In the genomic region with DNA sequence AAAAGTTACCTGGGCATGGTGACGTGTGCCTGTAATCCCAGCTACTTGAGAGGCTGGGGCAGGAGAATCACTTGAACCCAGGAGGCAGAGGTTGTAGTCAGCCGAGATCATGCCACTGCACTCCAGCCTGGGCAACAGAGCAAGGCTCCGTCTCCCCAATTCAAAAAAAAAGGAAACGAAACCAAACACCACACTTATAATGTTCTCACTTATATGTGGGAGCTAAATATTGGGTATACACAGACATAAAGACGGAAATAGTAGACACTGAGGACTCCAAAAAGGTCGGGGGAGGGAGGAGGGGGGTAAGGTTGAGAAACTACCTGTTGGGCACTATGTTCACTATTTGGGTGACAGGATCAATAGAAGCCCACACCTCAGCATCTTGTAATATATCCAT, we compare ENCODE assay signal across 17 cellular contexts.
DNase-seq lines count a peak whose midpoint lies in the region; TF ChIP-seq lines count a peak whose summit lies in the region.
"Had no signal": no experiment of that assay in that cellular context is flagged by ENCODE, and none has a peak within 500 bp of the region (broad histone marks: within the 10 kb centered on the region; RNA-seq: fewer than 3 reads in every experiment).

No MANE protein-coding gene starts in this region.

- CTCF ChIA-PET in activated CD4-positive, alpha-beta memory T cell treated with anti-CD3 and anti-CD28 coated beads, Interleukin-2, amount 10 ng/mL, durations not matched to agents 7 days and 5 days (lab: Charles Lee) = interaction anchor here (0.7 kb wide), 1 partner anchor 9 kb away, joined by 3 read pairs; no protein-coding TSS in a partner anchor
- CTCF ChIA-PET in activated CD4-positive, alpha-beta memory T cell treated with anti-CD3 and anti-CD28 coated beads for 36 hours (lab: Charles Lee) = no interaction called here

- in situ Hi-C loops in HAP-1 (cut with MboI; ENCODE audit: low sequenced_read_pairs) = no loop called here
- in situ Hi-C loops in transverse colon (cut with MboI; ENCODE audit: low pct_ligation_motif_present in 1 of 4, low pct_unique_long_range_greater_than_20kb in 1 of 4, low sequenced_read_pairs in 3 of 4) = no loop called here

- peaks cover 14% of the 10 kb centered on the region for H3K9me3 Mint-ChIP-seq in activated CD4-positive, alpha-beta memory T cell treated with anti-CD3 and anti-CD28 coated beads, Interleukin-2, amount 10 ng/mL, durations not matched to agents 7 days and 5 days
- H3K9me3 Mint-ChIP-seq in activated CD4-positive, alpha-beta memory T cell treated with anti-CD3 and anti-CD28 coated beads for 36 hours = no peaks in the 10 kb centered on the region
- H3K9me3 Mint-ChIP-seq: CD8-positive, alpha-beta memory T cell; GM23338 had no signal

- H3K27me3 Mint-ChIP-seq in activated CD4-positive, alpha-beta memory T cell treated with anti-CD3 and anti-CD28 coated beads, Interleukin-2, amount 10 ng/mL, durations not matched to agents 7 days and 5 days = no peaks in the 10 kb centered on the region
- H3K27me3 Mint-ChIP-seq in activated CD4-positive, alpha-beta memory T cell treated with anti-CD3 and anti-CD28 coated beads for 36 hours = no peaks in the 10 kb centered on the region

- H3K27ac ChIP-seq in KOPT-K1 (ENCODE audit: low read depth, low read length, poor library complexity, severe bottlenecking) (peak overlapping the region; percentile 92), neutrophil (peak overlapping the region; percentile 13), transverse colon (no peak overlapping the region)

- DNase-seq in activated CD4-positive, alpha-beta memory T cell treated with anti-CD3 and anti-CD28 coated beads, Interleukin-2, amount 10 ng/mL, durations not matched to agents 7 days and 5 days = no peak
- no peak for DNase-seq in activated CD4-positive, alpha-beta memory T cell treated with anti-CD3 and anti-CD28 coated beads for 36 hours
- DNase-seq in HAP-1 (ENCODE audit: low spot score in 2 of 2) (no peak), SW480 (ENCODE audit: low spot score) (no peak), transverse colon (no peak), foreskin melanocyte (no peak)
- DNase-seq: 8988T; CD8-positive, alpha-beta memory T cell; DMS79; KG1; MG63; NCI-H1105; NCI-H1694; NCI-H510A treated with DMSO at 0.1 percent for 48 hours had no signal

- 79 to 100% methylated on average over 3 to 6 of the region's 6 CpGs for WGBS in transverse colon (ENCODE audit: low coverage in 1 of 2), 2 donors

- H3K4me3 Mint-ChIP-seq in activated CD4-positive, alpha-beta memory T cell treated with anti-CD3 and anti-CD28 coated beads, Interleukin-2, amount 10 ng/mL, durations not matched to agents 7 days and 5 days = no peak overlapping the region
- no peak overlapping the region for H3K4me3 Mint-ChIP-seq in activated CD4-positive, alpha-beta memory T cell treated with anti-CD3 and anti-CD28 coated beads for 36 hours
- H3K4me3 Mint-ChIP-seq: CD8-positive, alpha-beta memory T cell; GM23338 had no signal

- POLR2A ChIA-PET in activated CD4-positive, alpha-beta memory T cell treated with anti-CD3 and anti-CD28 coated beads, Interleukin-2, amount 10 ng/mL, durations not matched to agents 7 days and 5 days (lab: Charles Lee) = interaction anchor here (0.9 to 8.2 kb wide), 3 partner anchors 9 to 32 kb away, joined by 3 to 75 read pairs (median 28); no protein-coding TSS in a partner anchor
- POLR2A ChIA-PET in activated CD4-positive, alpha-beta memory T cell treated with anti-CD3 and anti-CD28 coated beads for 36 hours (lab: Charles Lee) = no interaction called here

- H3K36me3 ChIP-seq in KOPT-K1 (ENCODE audit: insufficient read depth, low read length) (no peaks in the 10 kb centered on the region), neutrophil (no peaks in the 10 kb centered on the region), HAP-1 (replicated peaks) (no peaks in the 10 kb centered on the region), transverse colon (no peaks in the 10 kb centered on the region)
- H3K36me3 ChIP-seq: MG63 had no signal

- peak overlapping the region; percentile 7 for H3K27ac Mint-ChIP-seq in activated CD4-positive, alpha-beta memory T cell treated with anti-CD3 and anti-CD28 coated beads, Interleukin-2, amount 10 ng/mL, durations not matched to agents 7 days and 5 days
- H3K27ac Mint-ChIP-seq in activated CD4-positive, alpha-beta memory T cell treated with anti-CD3 and anti-CD28 coated beads for 36 hours = no peak overlapping the region
- H3K27ac Mint-ChIP-seq: CD8-positive, alpha-beta memory T cell; GM23338 had no signal

- H3K4me1 ChIP-seq in neutrophil (ENCODE audit: control insufficient read depth in 1 of 2, insufficient read depth in 1 of 2, low read depth in 1 of 2, low read length in 1 of 2) (peaks cover 4 to 14% of the 10 kb centered on the region in 2 experiments), HAP-1 (no peaks in the 10 kb centered on the region), transverse colon (peaks cover 0 to 21% (median 13%) of the 10 kb centered on the region in 4 donors)

- no peak for TF ChIP-seq POLR2A in transverse colon (IDR thresholded peaks at IDR 0.05)

- H3K4me3 ChIP-seq in neutrophil (ENCODE audit: low read depth in 1 of 2, low read length in 1 of 2) (no peak overlapping the region), HAP-1 (no peak overlapping the region), transverse colon (no peak overlapping the region)
- H3K4me3 ChIP-seq: GM23338, MG63 had no signal

- intact Hi-C loops in activated CD4-positive, alpha-beta memory T cell treated with anti-CD3 and anti-CD28 coated beads for 36 hours (cut with micrococcal nuclease) = loop anchor here (10.0 kb wide), 1 partner anchor 241 kb away; no protein-coding TSS in a partner anchor
- intact Hi-C loops in transverse colon (cut with DNase I; ENCODE audit: low total_unique reads) = no loop called here

- H3K4me1 Mint-ChIP-seq in activated CD4-positive, alpha-beta memory T cell treated with anti-CD3 and anti-CD28 coated beads, Interleukin-2, amount 10 ng/mL, durations not matched to agents 7 days and 5 days = peaks cover 84% of the 10 kb centered on the region
- peaks cover 38% of the 10 kb centered on the region for H3K4me1 Mint-ChIP-seq in activated CD4-positive, alpha-beta memory T cell treated with anti-CD3 and anti-CD28 coated beads for 36 hours (ENCODE audit: low read depth)

- no peaks in the 10 kb centered on the region for H3K27me3 ChIP-seq in neutrophil
- no peaks in the 10 kb centered on the region for H3K27me3 ChIP-seq in HAP-1 (ENCODE audit: low read depth)
- no peaks in the 10 kb centered on the region for H3K27me3 ChIP-seq in transverse colon

- no peak for TF ChIP-seq EP300 in transverse colon (IDR thresholded peaks at IDR 0.05; ENCODE audit: low read depth)

- TF ChIP-seq CTCF in neutrophil (IDR thresholded peaks at IDR 0.05) (no peak), transverse colon (IDR thresholded peaks at IDR 0.05) (no peak)

- H3K9me3 ChIP-seq in KOPT-K1 (ENCODE audit: insufficient read depth, low read length, poor library complexity, severe bottlenecking) (no peaks in the 10 kb centered on the region), neutrophil (no peaks in the 10 kb centered on the region), HAP-1 (no peaks in the 10 kb centered on the region), transverse colon (no peaks in the 10 kb centered on the region)
- H3K9me3 ChIP-seq: MG63 had no signal

- H3K36me3 Mint-ChIP-seq in activated CD4-positive, alpha-beta memory T cell treated with anti-CD3 and anti-CD28 coated beads, Interleukin-2, amount 10 ng/mL, durations not matched to agents 7 days and 5 days (ENCODE audit: low read depth) = peaks cover 52% of the 10 kb centered on the region
- H3K36me3 Mint-ChIP-seq in activated CD4-positive, alpha-beta memory T cell treated with anti-CD3 and anti-CD28 coated beads for 36 hours = no peaks in the 10 kb centered on the region

Comparison
In these comparisons a context has a peak if more than half of its experiments do, and no peak if none do; other contexts are left out.
1. H3K27ac ChIP-seq: peak in KOPT-K1 (single experiment) and neutrophil (single experiment); none in transverse colon (0 of 4).